Comparison of ENCODE assay signal across 26 cellular contexts in the genomic region with DNA sequence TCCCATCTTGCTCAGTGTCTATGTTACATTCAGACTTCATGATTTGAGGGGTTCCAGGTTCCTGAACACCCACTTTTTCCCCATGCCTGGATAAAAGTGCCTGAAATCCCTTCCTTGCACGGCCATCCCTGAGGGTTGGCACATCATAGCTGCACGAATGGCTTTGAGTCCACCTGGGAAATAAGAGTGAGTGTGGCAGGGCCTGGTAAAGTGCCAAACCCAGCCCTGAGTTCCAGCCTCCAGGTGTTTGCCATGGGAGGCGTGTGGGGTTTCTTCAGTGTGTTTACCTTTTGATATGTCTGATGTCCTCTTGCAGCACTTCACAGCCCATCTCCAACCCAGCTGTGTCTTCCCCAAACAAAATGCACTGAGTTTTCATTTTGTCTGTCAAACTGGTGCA.
DNase-seq lines count a peak whose midpoint lies in the region; ATAC-seq, FAIRE-seq and TF ChIP-seq lines count a peak whose summit lies in the region.
"Had no signal": no experiment of that assay in that cellular context is flagged by ENCODE, and none has a peak within 500 bp of the region (broad histone marks: within the 10 kb centered on the region; RNA-seq: fewer than 3 reads in every experiment).

No MANE protein-coding gene starts in this region.

- no peaks in the 10 kb centered on the region for H3K9me3 Mint-ChIP-seq in CD8-positive, alpha-beta T cell
- H3K9me3 Mint-ChIP-seq: CD4-positive, alpha-beta T cell had no signal

- no peaks in the 10 kb centered on the region for H3K4me1 ChIP-seq in colonic mucosa
- H3K4me1 ChIP-seq in small intestine (ENCODE audit: control insufficient read depth in 2 of 2, insufficient read depth in 1 of 2, low read depth in 1 of 2, low read length in 1 of 2): no peaks in the 10 kb centered on the region
- H3K4me1 ChIP-seq in CD8-positive, alpha-beta T cell (ENCODE audit: insufficient read depth, low read length): no peaks in the 10 kb centered on the region
- H3K4me1 ChIP-seq: Caco-2, SJCRH30 had no signal

- H3K27me3 Mint-ChIP-seq in CD8-positive, alpha-beta T cell (ENCODE audit: low read depth): peaks cover 9% of the 10 kb centered on the region

- CTCF ChIA-PET in CD8-positive, alpha-beta T cell (lab: Charles Lee): no interaction called here

- DNase-seq in NCI-H2029 (lab: John Stamatoyannopoulos, UW) (peak; percentile 33), NCI-H345 treated with DMSO at 0.1 percent for 48 hours (lab: John Stamatoyannopoulos, UW; ENCODE audit: unreplicated experiment) (peak; percentile 75), colonic mucosa (peak; percentile 39), small intestine (peak; percentile 25), left lobe of liver (ENCODE audit: low spot score) (no peak), SK-N-DZ (ENCODE audit: low spot score) (no peak)
- DNase-seq in CD8-positive, alpha-beta T cell: no peak
- DNase-seq: Caco-2; CD4-positive, alpha-beta T cell; DMS 273 treated with DMSO at 0.1 percent for 48 hours; GDM1; GOT3; HCEC 1CT; IMR-90; MV-4-11; NCI-H1417 treated with DMSO at 0.1 percent for 48 hours; NCI-H2081; NCI-H69; NK-92 treated with Interleukin-12 subunit alpha and Interleukin-12 subunit beta, amount 100 ng/mL, for 24 hours; SJCRH30; T-helper 1 cell had no signal

- WGBS in small intestine, 3 donors: 10 to 56% (median 32%) methylated on average over 3 of the region's 3 CpGs

- H3K9me3 ChIP-seq in colonic mucosa: no peaks in the 10 kb centered on the region
- H3K9me3 ChIP-seq in small intestine (ENCODE audit: control insufficient read depth, low read depth): no peaks in the 10 kb centered on the region
- no peaks in the 10 kb centered on the region for H3K9me3 ChIP-seq in CD8-positive, alpha-beta T cell (ENCODE audit: low read length)
- H3K9me3 ChIP-seq: BLaER1, Caco-2, Peyer's patch, SJCRH30 had no signal

- no peak overlapping the region for H3K4me3 ChIP-seq in colonic mucosa
- no peak overlapping the region for H3K4me3 ChIP-seq in small intestine (ENCODE audit: low read depth in 1 of 2, low read length in 2 of 2)
- H3K4me3 ChIP-seq in CD8-positive, alpha-beta T cell (ENCODE audit: low read depth, low read length): no peak overlapping the region
- H3K4me3 ChIP-seq: BLaER1, Peyer's patch, SJCRH30 had no signal

- no peak for ATAC-seq in CD8-positive, alpha-beta T cell
- ATAC-seq in left lobe of liver (no peak), HG02852 (IDR thresholded peaks at IDR 0.05; ENCODE audit: unreplicated experiment) (no peak)

- no peaks in the 10 kb centered on the region for H3K4me1 Mint-ChIP-seq in CD8-positive, alpha-beta T cell (ENCODE audit: low read depth)

- H3K27ac Mint-ChIP-seq in CD8-positive, alpha-beta T cell: no peak overlapping the region
- H3K27ac Mint-ChIP-seq: CD4-positive, alpha-beta T cell had no signal

- H3K9ac ChIP-seq in colonic mucosa (ENCODE audit: low read depth in 2 of 2, low read length in 2 of 2): no peak overlapping the region
- H3K9ac ChIP-seq: BLaER1, KMS-11 had no signal

- H3K27ac ChIP-seq in colonic mucosa (no peak overlapping the region), small intestine (ENCODE audit: low read depth in 1 of 2, low read length in 1 of 2) (no peak overlapping the region)
- no peak overlapping the region for H3K27ac ChIP-seq in CD8-positive, alpha-beta T cell (ENCODE audit: low read depth, low read length)
- H3K27ac ChIP-seq: BLaER1, KMS-11, Peyer's patch, SJCRH30 had no signal

- no peak overlapping the region for H3K4me3 Mint-ChIP-seq in CD8-positive, alpha-beta T cell
- H3K4me3 Mint-ChIP-seq: CD4-positive, alpha-beta T cell had no signal

- POLR2A ChIA-PET in CD8-positive, alpha-beta T cell (lab: Charles Lee): no interaction called here

- no peaks in the 10 kb centered on the region for H3K36me3 Mint-ChIP-seq in CD8-positive, alpha-beta T cell

- no peaks in the 10 kb centered on the region for H3K27me3 ChIP-seq in colonic mucosa
- H3K27me3 ChIP-seq in small intestine (ENCODE audit: control insufficient read depth in 2 of 2, insufficient read depth in 2 of 2, low read length in 2 of 2): no peaks in the 10 kb centered on the region
- H3K27me3 ChIP-seq in CD8-positive, alpha-beta T cell (ENCODE audit: insufficient read depth, low read length): no peaks in the 10 kb centered on the region
- H3K27me3 ChIP-seq: BLaER1, Peyer's patch had no signal

- no peaks in the 10 kb centered on the region for H3K36me3 ChIP-seq in colonic mucosa
- H3K36me3 ChIP-seq in small intestine (ENCODE audit: control insufficient read depth in 2 of 2, insufficient read depth in 2 of 2, low read length in 2 of 2): no peaks in the 10 kb centered on the region
- H3K36me3 ChIP-seq in CD8-positive, alpha-beta T cell (ENCODE audit: insufficient read depth, low read length): no peaks in the 10 kb centered on the region
- H3K36me3 ChIP-seq: BLaER1, Peyer's patch, SJCRH30 had no signal

- TF ChIP-seq CTCF in colonic mucosa (IDR thresholded peaks at IDR 0.05): no peak
- no peak for TF ChIP-seq CTCF in CD8-positive, alpha-beta T cell (IDR thresholded peaks at IDR 0.05)

- no peak for FAIRE-seq in small intestine (lab: Jason Lieb, UNC)
- FAIRE-seq: GM18507 had no signal

- intact Hi-C loops in colonic mucosa (cut with DNase I): no loop called here
- intact Hi-C loops in CD8-positive, alpha-beta T cell (cut with DNase I, micrococcal nuclease): no loop called here

Comparison
In these comparisons a context has a peak if more than half of its experiments do, and no peak if none do; other contexts are left out.
1. DNase-seq: peak in NCI-H2029 (single experiment), NCI-H345 treated with DMSO at 0.1 percent for 48 hours (single experiment), colonic mucosa (single experiment) and small intestine (single experiment); none in CD8-positive, alpha-beta T cell (0 of 7), left lobe of liver (single experiment) and SK-N-DZ (single experiment).